Comparison of ENCODE assay signal across 18 cellular contexts in genomic region chr3:100482181-100482580, GRCh38.
"Had no signal": no experiment of that assay in that cellular context is flagged by ENCODE, and none has a peak within 500 bp of the region (broad histone marks: within the 10 kb centered on the region; RNA-seq: fewer than 3 reads in every experiment).

No MANE protein-coding gene starts in this region.

- ATAC-seq: foreskin keratinocyte; lower lobe of right lung; natural killer cell treated with Interleukin-12 subunit alpha and Interleukin-12 subunit beta and Interleukin-15 and Interleukin-18, amount 100 ng/mL, for 72 hours had no signal

- H2AFZ ChIP-seq: neural progenitor cell had no signal

- H3K4me3 ChIP-seq: left ventricle myocardium inferior, lower lobe of right lung, neural progenitor cell, ovary, right atrium auricular region, sigmoid colon, skin epidermis, stomach had no signal

- DNase-seq: dermis blood vessel endothelial cell; foreskin keratinocyte; kidney; left cardiac atrium; left ventricle myocardium inferior; lower lobe of right lung; midbrain; nucleus accumbens; ovary; sigmoid colon; stimulated activated CD4-positive, alpha-beta T cell treated with anti-CD3 and anti-CD28 coated beads, Interleukin-12 subunit alpha, Interleukin-12 subunit beta, amount 100 ng/mL, for 4 hours; stimulated activated naive CD4-positive, alpha-beta T cell; stomach; substantia nigra had no signal

- H3K27me3 ChIP-seq: foreskin keratinocyte, neural progenitor cell, ovary, right atrium auricular region, sigmoid colon, stomach had no signal

- H3K4me1 ChIP-seq: foreskin keratinocyte, left ventricle myocardium inferior, lower lobe of right lung, neural progenitor cell, right atrium auricular region, sigmoid colon, stomach had no signal

- H3K27ac ChIP-seq: foreskin keratinocyte, left ventricle myocardium inferior, lower lobe of right lung, neural progenitor cell, ovary, right atrium auricular region, sigmoid colon, skin epidermis, stomach had no signal

- H3K9me3 ChIP-seq: left ventricle myocardium inferior, lower lobe of right lung, ovary, right atrium auricular region, sigmoid colon, stomach had no signal

- H3K36me3 ChIP-seq: left ventricle myocardium inferior, lower lobe of right lung, neural progenitor cell, ovary, right atrium auricular region, sigmoid colon, stomach had no signal

- H3K4me2 ChIP-seq: neural progenitor cell had no signal

- H3K9ac ChIP-seq: neural progenitor cell had no signal
